In the genomic region with DNA sequence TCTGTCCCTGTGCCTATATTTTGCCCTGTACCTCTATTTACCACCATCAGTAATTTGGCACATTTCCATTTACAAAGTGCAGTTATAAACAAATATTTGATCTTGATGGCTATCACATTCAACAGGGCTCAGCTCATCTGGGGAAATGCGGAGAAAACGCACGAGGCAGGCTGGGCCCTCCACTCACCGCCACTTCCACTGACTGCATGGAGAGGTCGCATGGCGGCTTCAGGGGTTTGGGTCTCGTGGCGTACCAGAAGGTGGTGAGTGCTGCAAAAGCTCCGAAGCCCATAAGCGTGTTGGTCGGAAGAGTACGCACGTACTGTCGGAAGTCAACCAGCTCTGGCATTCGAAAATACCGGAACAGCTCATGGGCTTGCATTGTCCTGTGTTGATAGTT, we compare ENCODE assay signal across 12 cellular contexts.
"Had no signal": no experiment of that assay in that cellular context is flagged by ENCODE, and none has a peak within 500 bp of the region (broad histone marks: within the 10 kb centered on the region; RNA-seq: fewer than 3 reads in every experiment).

No MANE protein-coding gene starts in this region.

- H3K36me3 ChIP-seq: brain microvascular endothelial cell, neural progenitor cell, pancreas had no signal

- H3K27ac ChIP-seq: brain microvascular endothelial cell, neural progenitor cell, pancreas had no signal

- ATAC-seq: activated CD4-positive, CD25-positive, alpha-beta regulatory T cell treated with anti-CD3 and anti-CD28 coated beads, Interleukin-2, amount 50 U/mL, for 24 hours; left ventricle myocardium superior; pancreas; stimulated activated memory B cell treated with anti-CD40 and anti-IgM and Interleukin-4, amounts not matched to agents 10 μg/mL and 1 μg/mL and 100 μg/mL, for 72 hours had no signal

- DNase-seq: activated CD4-positive, alpha-beta T cell treated with anti-CD3 and anti-CD28 coated beads, Interleukin-2, amount 50 U/mL, for 4 hours; activated T-cell treated with anti-CD3 and anti-CD28 coated beads, Interleukin-2, amount 50 U/mL, for 1 hour; brain microvascular endothelial cell; dermis blood vessel endothelial cell; endodermal cell; left ventricle myocardium superior; pancreas; retina; SW 1271 had no signal

- H3K4me3 ChIP-seq: neural progenitor cell, pancreas had no signal

- H3K27me3 ChIP-seq: brain microvascular endothelial cell, pancreas had no signal

- H3K9me3 ChIP-seq: pancreas had no signal
